ENCODE assay signal across 1 cellular context in genomic region chr12:78888583-78888982, GRCh38.
TF ChIP-seq lines count a peak whose summit lies in the region.

No MANE protein-coding gene starts in this region.

TF ChIP-seq in GM23338, 12 proteins besides CTCF, POLR2A, EP300 and RAD21 (continued from another document):
- TF ChIP-seq, protein P1, sequence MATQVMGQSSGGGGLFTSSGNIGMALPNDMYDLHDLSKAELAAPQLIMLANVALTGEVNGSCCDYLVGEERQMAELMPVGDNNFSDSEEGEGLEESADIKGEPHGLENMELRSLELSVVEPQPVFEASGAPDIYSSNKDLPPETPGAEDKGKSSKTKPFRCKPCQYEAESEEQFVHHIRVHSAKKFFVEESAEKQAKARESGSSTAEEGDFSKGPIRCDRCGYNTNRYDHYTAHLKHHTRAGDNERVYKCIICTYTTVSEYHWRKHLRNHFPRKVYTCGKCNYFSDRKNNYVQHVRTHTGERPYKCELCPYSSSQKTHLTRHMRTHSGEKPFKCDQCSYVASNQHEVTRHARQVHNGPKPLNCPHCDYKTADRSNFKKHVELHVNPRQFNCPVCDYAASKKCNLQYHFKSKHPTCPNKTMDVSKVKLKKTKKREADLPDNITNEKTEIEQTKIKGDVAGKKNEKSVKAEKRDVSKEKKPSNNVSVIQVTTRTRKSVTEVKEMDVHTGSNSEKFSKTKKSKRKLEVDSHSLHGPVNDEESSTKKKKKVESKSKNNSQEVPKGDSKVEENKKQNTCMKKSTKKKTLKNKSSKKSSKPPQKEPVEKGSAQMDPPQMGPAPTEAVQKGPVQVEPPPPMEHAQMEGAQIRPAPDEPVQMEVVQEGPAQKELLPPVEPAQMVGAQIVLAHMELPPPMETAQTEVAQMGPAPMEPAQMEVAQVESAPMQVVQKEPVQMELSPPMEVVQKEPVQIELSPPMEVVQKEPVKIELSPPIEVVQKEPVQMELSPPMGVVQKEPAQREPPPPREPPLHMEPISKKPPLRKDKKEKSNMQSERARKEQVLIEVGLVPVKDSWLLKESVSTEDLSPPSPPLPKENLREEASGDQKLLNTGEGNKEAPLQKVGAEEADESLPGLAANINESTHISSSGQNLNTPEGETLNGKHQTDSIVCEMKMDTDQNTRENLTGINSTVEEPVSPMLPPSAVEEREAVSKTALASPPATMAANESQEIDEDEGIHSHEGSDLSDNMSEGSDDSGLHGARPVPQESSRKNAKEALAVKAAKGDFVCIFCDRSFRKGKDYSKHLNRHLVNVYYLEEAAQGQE (IDR thresholded peaks at IDR 0.05; ENCODE audit: unreplicated experiment): no peak
